8 cellular contexts compared by ENCODE assay signal in genomic region chr3:9902372-9903237, GRCh38. TPM values are rescaled to one million over a fixed set of nuclear protein-coding genes. Genes with fewer than 3 reads are reported as not detected.
DNase-seq lines count a peak whose midpoint lies in the region; ATAC-seq and TF ChIP-seq lines count a peak whose summit lies in the region.

TSS of gene IL17RE (plus strand) at chr3:9902848. CDS start at chr3:9902933, 85 bp downstream.

- H4K20me1 ChIP-seq in IMR-90 (ENCODE audit: insufficient read depth, low read length), result peaks cover 2% of the 10 kb centered on the region; the same call in 1 of the 2 replicates

- no peaks in the 10 kb centered on the region for H3K9me3 ChIP-seq in A673 (ENCODE audit: low read depth, low read length, poor library complexity, severe bottlenecking)
- H3K9me3 ChIP-seq in IMR-90 (ENCODE audit: control insufficient read depth, insufficient read depth, low read length), result no peaks in the 10 kb centered on the region
- H3K9me3 ChIP-seq in mucosa of descending colon, result no peaks in the 10 kb centered on the region

- H2BK120ac ChIP-seq in IMR-90 (ENCODE audit: low read depth, low read length), result peak within 1 kb of the TSS; percentile 60

- H3K9me1 ChIP-seq in IMR-90 (ENCODE audit: insufficient read depth, low read length), result peaks cover 21% of the 10 kb centered on the region

- H3K14ac ChIP-seq in IMR-90 (replicated peaks; ENCODE audit: low read depth, low read length), result peak within 1 kb of the TSS; percentile 78

- H3K18ac ChIP-seq in IMR-90 (ENCODE audit: low read depth, low read length), result peak within 1 kb of the TSS; percentile 67

- peak within 1 kb of the TSS; percentile 89 for H2AK9ac ChIP-seq in IMR-90 (replicated peaks; ENCODE audit: low read depth, low read length, poor library complexity)

- no peak for TF ChIP-seq RAD21 in IMR-90 (IDR thresholded peaks at IDR 0.05; ENCODE audit: low read length)

- WGBS in IMR-90 (ENCODE audit: extremely low coverage in 2 of 2, insufficient read length in 1 of 2), 2 experiments, result 40% methylated on average over 3 of the region's 13 CpGs; no CpG with 5 or more reads in 1 of the 2 experiments

- dilution Hi-C loops in IMR-90 (cut with HindIII; ENCODE audit: low sequenced_read_pairs, unreplicated experiment), result no loop called here

- peak within 1 kb of the TSS; percentile 69; the same call in 2 of the 3 replicates for H2BK15ac ChIP-seq in IMR-90 (ENCODE audit: low read depth, low read length)

- peak within 1 kb of the TSS; percentile 57 to 88 for H4K8ac ChIP-seq in IMR-90 (ENCODE audit: low read depth in 2 of 2, low read length in 2 of 2)

- peak within 1 kb of the TSS; percentile 94 for H4K5ac ChIP-seq in IMR-90 (ENCODE audit: low read depth, low read length)

- H2BK20ac ChIP-seq in IMR-90 (ENCODE audit: low read depth, low read length), result peak within 1 kb of the TSS; percentile 80

- H2AFZ ChIP-seq in IMR-90 (replicated peaks; ENCODE audit: low read length, poor library complexity), result peak within 1 kb of the TSS; percentile 90

- H3K56ac ChIP-seq in IMR-90 (ENCODE audit: extremely low read depth, insufficient read depth, low read length), result no peak within 1 kb of the TSS

- intact Hi-C loops in A673 (cut with micrococcal nuclease; ENCODE audit: unreplicated experiment), result no loop called here
- intact Hi-C loops in IMR-90 (cut with micrococcal nuclease), result no loop called here
- intact Hi-C loops in mucosa of descending colon (cut with DNase I, micrococcal nuclease), result no loop called here

- H3K27me3 ChIP-seq in A673 (replicated peaks; ENCODE audit: insufficient read depth, low read depth, low read length, poor library complexity) (no peaks in the 10 kb centered on the region), IMR-90 (ENCODE audit: control insufficient read depth, insufficient read depth, low read length) (no peaks in the 10 kb centered on the region)

- H3K27ac ChIP-seq in A673 (ENCODE audit: low read depth, low read length, poor library complexity, severe bottlenecking) (peak within 1 kb of the TSS; percentile 24), IMR-90 (ENCODE audit: insufficient read depth, low read length) (peak within 1 kb of the TSS; percentile 56)

- TF ChIP-seq POLR2A in IMR-90 (IDR thresholded peaks at IDR 0.05; ENCODE audit: low read depth, low read length), result no peak

- H4K91ac ChIP-seq in IMR-90 (ENCODE audit: insufficient read depth, low read depth, low read length), result peak within 1 kb of the TSS; percentile 57

- DNase-seq in A673 (ENCODE audit: low spot score) (no peak), IMR-90 (no peak), cerebellar cortex (ENCODE audit: low spot score) (peak; percentile 52), mucosa of descending colon (peak; percentile 84 to 89 (median 88)), HUDEP-2 (lab: John Stamatoyannopoulos, UW; ENCODE audit: unreplicated experiment in 76 of 76) (no peak), NCI-H82 (lab: John Stamatoyannopoulos, UW) (no peak), COR-L47 (lab: John Stamatoyannopoulos, UW) (no peak)

- H3K36me3 ChIP-seq in A673 (ENCODE audit: insufficient read depth, low read length, poor library complexity, severe bottlenecking), result no peaks in the 10 kb centered on the region
- no peaks in the 10 kb centered on the region for H3K36me3 ChIP-seq in IMR-90 (ENCODE audit: control insufficient read depth, insufficient read depth, low read length)
- H3K36me3 ChIP-seq in mucosa of descending colon (ENCODE audit: low read depth), result no peaks in the 10 kb centered on the region

- POLR2A ChIA-PET in A673 (lab: Charles Lee; ENCODE audit: low non-redundant PET) (interaction anchor here (0.5 kb wide), 1 partner anchor 242 kb away, joined by 3 read pairs; no protein-coding TSS in a partner anchor), IMR-90 (lab: Charles Lee; ENCODE audit: unreplicated experiment) (no interaction called here)

- H3K4me3 ChIP-seq in A673 (ENCODE audit: low read depth, low read length, poor library complexity, severe bottlenecking) (no peak within 1 kb of the TSS), IMR-90 (ENCODE audit: insufficient read depth, low read depth, low read length) (no peak within 1 kb of the TSS), mucosa of descending colon (peak within 1 kb of the TSS; percentile 32)

- peak within 1 kb of the TSS; percentile 72 for H3K4me2 ChIP-seq in IMR-90 (ENCODE audit: low read depth, low read length)

- H3K9ac ChIP-seq in IMR-90 (ENCODE audit: low read depth, low read length), result peak within 1 kb of the TSS; percentile 29

- in situ Hi-C loops in IMR-90 (cut with MboI; ENCODE audit: low sequenced_read_pairs), result no loop called here

- ATAC-seq in IMR-90 (ENCODE audit: low read depth), result peak; percentile 57
- ATAC-seq in mucosa of descending colon, result peak; percentile 61
- ATAC-seq in GM21528 (IDR thresholded peaks at IDR 0.05; ENCODE audit: low FRiP score, unreplicated experiment), result no peak

- peak within 1 kb of the TSS; percentile 80 for H3K4ac ChIP-seq in IMR-90 (ENCODE audit: low read depth, low read length)

- CTCF ChIA-PET in A673 (lab: Charles Lee), result no interaction called here
- CTCF ChIA-PET in IMR-90 (lab: Yijun Ruan, JAX), result interaction anchor here (1.3 kb wide), 1 partner anchor 12 kb away, joined by 3 read pairs; no protein-coding TSS in a partner anchor

- TF ChIP-seq CTCF in A673 (conservative IDR thresholded peaks at IDR 0.05; ENCODE audit: low read depth, low read length) (no peak), IMR-90 (conservative IDR thresholded peaks at IDR 0.05; ENCODE audit: low read depth, low read length) (no peak), mucosa of descending colon (IDR thresholded peaks at IDR 0.05) (no peak)

- peak within 1 kb of the TSS; percentile 70 for H2AK5ac ChIP-seq in IMR-90 (ENCODE audit: low read depth, low read length)

- H3K79me1 ChIP-seq in IMR-90 (ENCODE audit: low read depth in 1 of 2, low read length in 2 of 2), result peaks cover 0 to 25% of the 10 kb centered on the region in 2 experiments; a peak in 2 of 4 replicates

- H3K4me1 ChIP-seq in A673 (ENCODE audit: insufficient read depth, low read length, poor library complexity, severe bottlenecking), result peaks cover 13% of the 10 kb centered on the region
- peaks cover 11% of the 10 kb centered on the region for H3K4me1 ChIP-seq in IMR-90 (ENCODE audit: control insufficient read depth, insufficient read depth, low read length)
- peaks cover 40% of the 10 kb centered on the region for H3K4me1 ChIP-seq in mucosa of descending colon (ENCODE audit: low read depth)

- peak within 1 kb of the TSS; percentile 91 for H3K23ac ChIP-seq in IMR-90 (ENCODE audit: low read depth, low read length)

- BruUV-seq in A673 (replicated peaks; lab: Mats Ljungman, UMichigan) (no TSS peak), IMR-90 (replicated peaks; lab: Mats Ljungman, UMichigan) (no TSS peak)

- peak within 1 kb of the TSS; percentile 69 for H2BK5ac ChIP-seq in IMR-90 (ENCODE audit: low read depth, low read length, poor library complexity, severe bottlenecking)

TF ChIP-seq in IMR-90, 13 proteins besides CTCF, POLR2A, EP300 and RAD21:
- TF ChIP-seq CHD1 (IDR thresholded peaks at IDR 0.05; ENCODE audit: low read depth, low read length) (no peak), MXI1 (IDR thresholded peaks at IDR 0.05; ENCODE audit: borderline replicate concordance, low read depth, low read length) (no peak), RCOR1 (IDR thresholded peaks at IDR 0.05; ENCODE audit: insufficient replicate concordance, low read length) (no peak), FOS (IDR thresholded peaks at IDR 0.05; ENCODE audit: low read depth, low read length) (no peak), USF2 (IDR thresholded peaks at IDR 0.05; ENCODE audit: low read depth, low read length) (no peak), ELK1 (IDR thresholded peaks at IDR 0.05; ENCODE audit: borderline replicate concordance, low read depth, low read length) (no peak), CEBPB (IDR thresholded peaks at IDR 0.05; ENCODE audit: low read depth, low read length) (no peak), BHLHE40 (IDR thresholded peaks at IDR 0.05; ENCODE audit: low read depth, low read length) (no peak), MAFK (IDR thresholded peaks at IDR 0.05; ENCODE audit: low read depth, low read length) (no peak), MAZ (IDR thresholded peaks at IDR 0.05; ENCODE audit: borderline replicate concordance, low read depth, low read length) (no peak)

RNA-seq across cellular contexts. Expression of gene IL17RE, which starts in this region (rescaled TPM):
- total RNA-seq in A673 (2021) (2.3 and 2.6 TPM in 2 replicates), IMR-90 (2012; rRNA removed) (0.90 and 1.1 TPM in 2 replicates), mucosa of descending colon (100 to 1,000 TPM in 1 of 3 donors, 10 to 100 TPM in 2; 41.8 to 116 (median 82.8) TPM)
- 7.2 and 8.6 TPM in 2 replicates for polyA plus RNA-seq in IMR-90 (2012; rRNA removed)
- polyA plus RNA-seq in IMR-90 (2012; cell fraction: cytosol; rRNA removed), result 2.9 and 4.4 TPM in 2 replicates
- 14.6 and 32.4 TPM in 2 replicates for polyA plus RNA-seq in IMR-90 (2012; cell fraction: nucleus; rRNA removed; ENCODE audit: low replicate concordance)

Comparison
In these comparisons a context has a peak if more than half of its experiments do, and no peak if none do; other contexts are left out.
1. RNA of gene IL17RE (total RNA-seq): 41.8 to 116 TPM in mucosa of descending colon; 2.3 to 2.6 TPM in A673 and 0.90 to 1.1 TPM in IMR-90; every median in the first group is over 10 times any median in the second.
2. DNase-seq: peak in cerebellar cortex (single experiment) and mucosa of descending colon (3 of 3); none in A673 (single experiment), IMR-90 (single experiment), HUDEP-2 (0 of 76), NCI-H82 (single experiment) and COR-L47 (single experiment).